ENCODE assay signal across 24 cellular contexts in the genomic region with DNA sequence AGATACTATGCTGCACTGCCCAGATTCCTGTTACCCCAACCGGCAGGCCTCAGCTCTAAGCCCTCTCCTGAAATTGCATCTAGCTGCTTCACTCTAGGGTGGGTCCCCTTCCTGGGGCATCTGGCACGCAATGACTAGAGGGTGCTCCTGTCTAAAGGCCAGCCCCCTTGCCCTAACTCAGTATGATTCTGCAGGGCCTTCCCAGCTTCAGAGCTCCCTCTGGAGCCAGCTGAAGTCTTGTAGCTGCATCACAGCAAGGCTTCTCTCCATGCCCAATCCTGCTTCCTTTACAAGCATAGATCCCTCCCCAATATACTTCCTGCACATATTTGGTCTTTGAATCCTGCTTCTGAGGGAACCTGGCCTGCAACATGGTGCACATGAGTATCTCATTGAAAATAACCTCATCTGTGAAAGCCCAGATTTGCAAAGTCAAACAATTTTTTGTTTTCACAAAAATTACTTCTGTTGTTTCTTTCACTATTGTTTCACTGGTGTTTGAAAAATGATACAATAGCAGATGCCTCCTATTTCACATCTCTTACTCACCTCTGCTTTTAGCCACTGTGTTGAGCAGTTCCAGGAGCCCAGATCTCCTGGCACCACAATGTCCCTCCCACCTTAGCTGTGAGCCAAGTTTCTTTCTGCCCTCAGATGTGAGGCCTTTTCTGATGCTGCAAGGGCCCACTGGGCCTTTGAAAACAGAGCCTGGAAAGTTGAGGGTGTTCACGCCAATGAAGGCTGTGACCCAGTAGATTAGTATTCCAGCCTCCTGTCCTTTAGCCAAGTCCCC.
DNase-seq lines count a peak whose midpoint lies in the region; ATAC-seq and TF ChIP-seq lines count a peak whose summit lies in the region.
"Had no signal": no experiment of that assay in that cellular context is flagged by ENCODE, and none has a peak within 500 bp of the region (broad histone marks: within the 10 kb centered on the region; RNA-seq: fewer than 3 reads in every experiment).

No MANE protein-coding gene starts in this region.

- POLR2A ChIA-PET in activated CD4-positive, alpha-beta T cell treated with anti-CD3 and anti-CD28 coated beads for 36 hours (lab: Charles Lee), result no interaction called here

- 61 to 74% methylated on average over 3 of the region's 3 CpGs for WGBS in heart right ventricle, 2 donors

- H3K27ac ChIP-seq in heart right ventricle (peak overlapping the region in 1 of 10 donors; percentile 3), left lung (no peak overlapping the region)
- H3K27ac ChIP-seq: gastroesophageal sphincter, skin epidermis, upper lobe of right lung had no signal

- H3K9me3 Mint-ChIP-seq in activated CD4-positive, alpha-beta T cell treated with anti-CD3 and anti-CD28 coated beads for 36 hours (ENCODE audit: low read depth), result peaks cover 4% of the 10 kb centered on the region
- peaks cover 3% of the 10 kb centered on the region for H3K9me3 Mint-ChIP-seq in stimulated activated effector memory CD8-positive, alpha-beta T cell treated with anti-CD3 and anti-CD28 coated beads, Interleukin-12 subunit alpha, Interleukin-12 subunit beta, amount 100 ng/mL, for 72 hours

- H3K4me1 ChIP-seq in heart right ventricle (peaks cover 0 to 7% (median 0%) of the 10 kb centered on the region in 9 donors), left lung (no peaks in the 10 kb centered on the region)
- H3K4me1 ChIP-seq: upper lobe of right lung had no signal

- DNase-seq in activated CD4-positive, alpha-beta T cell treated with anti-CD3 and anti-CD28 coated beads for 36 hours, result peak; percentile 12
- no peak for DNase-seq in activated CD4-positive, alpha-beta T cell treated with anti-CD3 and anti-CD28 coated beads, Interleukin-2, amount 50 U/mL, for 1 hour
- DNase-seq in NCI-H226 (peak; percentile 29), heart right ventricle (no peak), NCI-H1417 treated with DMSO at 0.1 percent for 48 hours (lab: John Stamatoyannopoulos, UW) (no peak), left lung (no peak)
- DNase-seq in stimulated activated effector memory CD8-positive, alpha-beta T cell treated with anti-CD3 and anti-CD28 coated beads, Interleukin-12 subunit alpha, Interleukin-12 subunit beta, amount 100 ng/mL, for 72 hours (ENCODE audit: low spot score in 2 of 2), result no peak
- DNase-seq: activated CD4-positive, alpha-beta T cell treated with anti-CD3 and anti-CD28 coated beads, Interleukin-2, amount 10 ng/mL, durations not matched to agents 24 days and 14 days; activated naive CD4-positive, alpha-beta T cell treated with anti-CD3 and anti-CD28 coated beads, Interleukin-2, amount 50 U/mL, for 16 hours; COR-L47; cortex of kidney; H7; IMR-90; NCI-H1105; NCI-H2107; NCI-H526; RPMI8226; upper lobe of right lung had no signal

- H3K4me3 Mint-ChIP-seq in activated CD4-positive, alpha-beta T cell treated with anti-CD3 and anti-CD28 coated beads for 36 hours, result no peak overlapping the region
- no peak overlapping the region for H3K4me3 Mint-ChIP-seq in stimulated activated effector memory CD8-positive, alpha-beta T cell treated with anti-CD3 and anti-CD28 coated beads, Interleukin-12 subunit alpha, Interleukin-12 subunit beta, amount 100 ng/mL, for 72 hours
- H3K4me3 Mint-ChIP-seq: activated CD4-positive, alpha-beta T cell treated with anti-CD3 and anti-CD28 coated beads, Interleukin-2, amount 10 ng/mL, durations not matched to agents 24 days and 14 days had no signal

- H3K27me3 Mint-ChIP-seq in activated CD4-positive, alpha-beta T cell treated with anti-CD3 and anti-CD28 coated beads for 36 hours, result peaks cover 8% of the 10 kb centered on the region

- no peaks in the 10 kb centered on the region for H3K36me3 ChIP-seq in heart right ventricle
- H3K36me3 ChIP-seq in left lung, result no peaks in the 10 kb centered on the region
- H3K36me3 ChIP-seq: gastroesophageal sphincter, upper lobe of right lung had no signal

- CTCF ChIA-PET in activated CD4-positive, alpha-beta T cell treated with anti-CD3 and anti-CD28 coated beads for 36 hours (lab: Charles Lee), result no interaction called here

- H3K27me3 ChIP-seq in heart right ventricle, result no peaks in the 10 kb centered on the region
- peaks cover 8 to 50% of the 10 kb centered on the region in 2 donors for H3K27me3 ChIP-seq in left lung
- H3K27me3 ChIP-seq: gastroesophageal sphincter had no signal

- peak; percentile 55 for ATAC-seq in activated CD4-positive, alpha-beta T cell treated with anti-CD3 and anti-CD28 coated beads for 36 hours
- peak in 5 of 8 donors; percentile 39 to 85 (median 61) for ATAC-seq in heart right ventricle
- peak; percentile 76 for ATAC-seq in stimulated activated effector memory CD8-positive, alpha-beta T cell treated with anti-CD3 and anti-CD28 coated beads, Interleukin-12 subunit alpha, Interleukin-12 subunit beta, amount 100 ng/mL, for 72 hours
- ATAC-seq in HG03432 (IDR thresholded peaks at IDR 0.05; ENCODE audit: unreplicated experiment), result no peak
- ATAC-seq in left lung, result no peak
- ATAC-seq: gastroesophageal sphincter, SK-N-SH treated with all-trans-retinoic acid at 6 μM for 48 hours, upper lobe of right lung had no signal

- no peak overlapping the region for H3K27ac Mint-ChIP-seq in activated CD4-positive, alpha-beta T cell treated with anti-CD3 and anti-CD28 coated beads for 36 hours
- H3K27ac Mint-ChIP-seq in stimulated activated effector memory CD8-positive, alpha-beta T cell treated with anti-CD3 and anti-CD28 coated beads, Interleukin-12 subunit alpha, Interleukin-12 subunit beta, amount 100 ng/mL, for 72 hours, result no peak overlapping the region
- H3K27ac Mint-ChIP-seq: activated CD4-positive, alpha-beta T cell treated with anti-CD3 and anti-CD28 coated beads, Interleukin-2, amount 10 ng/mL, durations not matched to agents 24 days and 14 days; progenitor cell of endocrine pancreas had no signal

- H3K9me3 ChIP-seq in heart right ventricle (peaks cover 0 to 11% (median 0%) of the 10 kb centered on the region in 11 donors), left lung (peaks cover 0 to 5% of the 10 kb centered on the region in 2 donors)
- H3K9me3 ChIP-seq: gastroesophageal sphincter, upper lobe of right lung had no signal

- H3K4me1 Mint-ChIP-seq in activated CD4-positive, alpha-beta T cell treated with anti-CD3 and anti-CD28 coated beads for 36 hours, result peaks cover 12% of the 10 kb centered on the region
- no peaks in the 10 kb centered on the region for H3K4me1 Mint-ChIP-seq in stimulated activated effector memory CD8-positive, alpha-beta T cell treated with anti-CD3 and anti-CD28 coated beads, Interleukin-12 subunit alpha, Interleukin-12 subunit beta, amount 100 ng/mL, for 72 hours

- TF ChIP-seq CTCF in heart right ventricle (IDR thresholded peaks at IDR 0.05) (no peak), left lung (IDR thresholded peaks at IDR 0.05) (no peak)

- no peaks in the 10 kb centered on the region for H3K36me3 Mint-ChIP-seq in activated CD4-positive, alpha-beta T cell treated with anti-CD3 and anti-CD28 coated beads for 36 hours (ENCODE audit: low read depth)
- no peaks in the 10 kb centered on the region for H3K36me3 Mint-ChIP-seq in stimulated activated effector memory CD8-positive, alpha-beta T cell treated with anti-CD3 and anti-CD28 coated beads, Interleukin-12 subunit alpha, Interleukin-12 subunit beta, amount 100 ng/mL, for 72 hours

- H3K4me3 ChIP-seq in heart right ventricle (no peak overlapping the region), left lung (no peak overlapping the region)
- H3K4me3 ChIP-seq: gastroesophageal sphincter, lung, skin epidermis, upper lobe of right lung had no signal

- intact Hi-C loops in activated CD4-positive, alpha-beta T cell treated with anti-CD3 and anti-CD28 coated beads for 36 hours (cut with DNase I, micrococcal nuclease), result no loop called here
- intact Hi-C loops in heart right ventricle (cut with DNase I) (no loop called here), left lung (cut with DNase I) (loop anchor here in 1 of 2 donors (10.0 kb wide), 1 partner anchor 104 kb away; no protein-coding TSS in a partner anchor)

Comparison
In these comparisons a context has a peak if more than half of its experiments do, and no peak if none do; other contexts are left out.
1. DNase-seq: peak in activated CD4-positive, alpha-beta T cell treated with anti-CD3 and anti-CD28 coated beads for 36 hours (single experiment) and NCI-H226 (single experiment); none in activated CD4-positive, alpha-beta T cell treated with anti-CD3 and anti-CD28 coated beads, Interleukin-2, amount 50 U/mL, for 1 hour (single experiment), heart right ventricle (0 of 2), stimulated activated effector memory CD8-positive, alpha-beta T cell treated with anti-CD3 and anti-CD28 coated beads, Interleukin-12 subunit alpha, Interleukin-12 subunit beta, amount 100 ng/mL, for 72 hours (0 of 2), NCI-H1417 treated with DMSO at 0.1 percent for 48 hours (single experiment) and left lung (0 of 2).
2. ATAC-seq: peak in activated CD4-positive, alpha-beta T cell treated with anti-CD3 and anti-CD28 coated beads for 36 hours (single experiment), heart right ventricle (5 of 8) and stimulated activated effector memory CD8-positive, alpha-beta T cell treated with anti-CD3 and anti-CD28 coated beads, Interleukin-12 subunit alpha, Interleukin-12 subunit beta, amount 100 ng/mL, for 72 hours (single experiment); none in HG03432 (single experiment) and left lung (single experiment).